Comparison of ENCODE assay signal across 8 cellular contexts in the genomic region with DNA sequence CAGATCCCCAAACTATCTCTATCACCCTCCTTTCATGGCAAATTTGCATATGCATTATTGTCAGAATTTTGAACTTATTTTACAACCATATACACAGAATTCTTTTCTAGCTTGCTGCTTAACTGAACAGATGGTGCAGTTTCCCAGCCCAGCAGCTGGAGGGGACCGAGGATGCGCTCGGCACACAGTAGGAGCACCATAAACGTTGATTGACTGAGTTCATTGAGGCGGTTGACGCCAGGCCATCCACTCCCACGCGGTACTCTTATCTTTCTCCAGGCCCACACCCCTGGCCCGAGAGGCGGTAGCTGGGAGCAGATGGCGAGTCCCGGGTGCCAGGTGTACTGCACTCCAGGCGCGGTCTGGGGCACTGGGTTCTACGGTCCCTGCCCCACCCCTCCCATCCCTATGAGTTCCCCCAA. TPM values are rescaled to one million over a fixed set of nuclear protein-coding genes. Genes with fewer than 3 reads are reported as not detected.
DNase-seq lines count a peak whose midpoint lies in the region; ATAC-seq and TF ChIP-seq lines count a peak whose summit lies in the region.

No MANE protein-coding gene starts in this region.

- no peak for DNase-seq in BJ (ENCODE audit: low read depth)
- no peak for DNase-seq in PC-9
- DNase-seq in A172 (ENCODE audit: low spot score), result no peak
- no peak for DNase-seq in NCI-H187 treated with DMSO at 0.1 percent for 48 hours (lab: John Stamatoyannopoulos, UW)
- no peak for DNase-seq in activated CD4-positive, alpha-beta T cell treated with anti-CD3 and anti-CD28 coated beads, Interleukin-2, amount 50 U/mL, for 4 hours

- no peaks in the 10 kb centered on the region for H3K79me2 ChIP-seq in PC-9 (ENCODE audit: low read depth)

- peak overlapping the region; percentile 98 for H3K4me2 ChIP-seq in PC-9

- H4K20me1 ChIP-seq in PC-9 (ENCODE audit: insufficient read depth), result no peaks in the 10 kb centered on the region

- H3K9me3 ChIP-seq in PC-9 (ENCODE audit: insufficient read depth, low read depth) (peaks cover 11% of the 10 kb centered on the region; the same call in 1 of the 2 replicates), neutrophil (no peaks in the 10 kb centered on the region)

- intact Hi-C loops in PC-9 (cut with micrococcal nuclease; ENCODE audit: unreplicated experiment), result loop anchor here (1.0 to 10.0 kb wide), 7 partner anchors 202 to 1861 kb away; no protein-coding TSS in a partner anchor

- CTCF ChIA-PET in BJ (lab: Yijun Ruan, JAX), result no interaction called here
- CTCF ChIA-PET in PC-9 (lab: Charles Lee), result interaction anchor here (0.5 kb wide), 1 partner anchor 311 kb away, joined by 7 read pairs; no protein-coding TSS in a partner anchor

- H3F3A ChIP-seq in PC-9 (ENCODE audit: insufficient read depth, low read depth), result peaks cover 14% of the 10 kb centered on the region

- H3K27ac ChIP-seq in PC-9 (no peak overlapping the region), neutrophil (no peak overlapping the region)

- H3K36me3 ChIP-seq in BJ (ENCODE audit: control insufficient read depth, insufficient read depth, low read length) (no peaks in the 10 kb centered on the region), PC-9 (ENCODE audit: low read depth) (no peaks in the 10 kb centered on the region), neutrophil (no peaks in the 10 kb centered on the region)

- peak overlapping the region; percentile 95 for H2AFZ ChIP-seq in PC-9

- H3K4me1 ChIP-seq in PC-9 (replicated peaks; ENCODE audit: insufficient read depth), result peaks cover 8% of the 10 kb centered on the region
- H3K4me1 ChIP-seq in neutrophil (ENCODE audit: control insufficient read depth in 1 of 2, insufficient read depth in 1 of 2, low read depth in 1 of 2, low read length in 1 of 2), result peaks cover 21 to 26% of the 10 kb centered on the region in 2 experiments

- ATAC-seq in GM21447 (IDR thresholded peaks at IDR 0.05; ENCODE audit: unreplicated experiment) (peak; percentile 7), esophagus mucosa (peak; percentile 49)

- TF ChIP-seq CTCF in BJ (IDR thresholded peaks at IDR 0.05; ENCODE audit: insufficient read depth, low read depth, low read length) (no peak), PC-9 (conservative IDR thresholded peaks at IDR 0.05) (no peak), neutrophil (IDR thresholded peaks at IDR 0.05) (no peak)

- H3K4me3 ChIP-seq in BJ (ENCODE audit: low read depth, low read length), result peak overlapping the region; percentile 68
- H3K4me3 ChIP-seq in PC-9, result peak overlapping the region; percentile 97
- H3K4me3 ChIP-seq in neutrophil (ENCODE audit: low read depth in 1 of 2, low read length in 1 of 2), result peak overlapping the region; percentile 68 to 80

- H3K9me2 ChIP-seq in PC-9 (ENCODE audit: insufficient read depth), result no peaks in the 10 kb centered on the region

- POLR2A ChIA-PET in BJ (lab: Charles Lee), result no interaction called here
- POLR2A ChIA-PET in PC-9 (lab: Charles Lee; ENCODE audit: unreplicated experiment), result no interaction called here

- no TSS peak for BruUV-seq in PC-9 (replicated peaks; lab: Mats Ljungman, UMichigan)

- H3K27me3 ChIP-seq in BJ (ENCODE audit: control insufficient read depth, insufficient read depth, low read length), result no peaks in the 10 kb centered on the region
- H3K27me3 ChIP-seq in PC-9 (ENCODE audit: insufficient read depth, low read depth), result no peaks in the 10 kb centered on the region
- H3K27me3 ChIP-seq in neutrophil, result peaks cover 55% of the 10 kb centered on the region

RNA-seq across cellular contexts. Expression of a gene that starts 6.8 kb away (rescaled TPM):
- 2.4 and 2.9 TPM in 2 replicates for polyA plus RNA-seq in BJ (2011; rRNA removed)
- 2.5 and 3.1 TPM in 2 replicates for polyA minus RNA-seq in BJ (2011; rRNA and poly(A)+ RNA removed)
- total RNA-seq in PC-9 (2021), result 32.8 and 36.1 TPM in 2 replicates
- 10.5 TPM for total RNA-seq in esophagus mucosa
- 8.8 and 10.5 TPM in 2 replicates for total RNA-seq in A172 (2014; rRNA removed; shearing (Covaris generic))
